ENCODE assay signal across 28 cellular contexts in genomic region chr16:50781518-50781917, GRCh38. TPM values are rescaled to one million over a fixed set of nuclear protein-coding genes. Genes with fewer than 3 reads are reported as not detected.
DNase-seq lines count a peak whose midpoint lies in the region; ATAC-seq and TF ChIP-seq lines count a peak whose summit lies in the region.
"Had no signal": no experiment of that assay in that cellular context is flagged by ENCODE, and none has a peak within 500 bp of the region (broad histone marks: within the 10 kb centered on the region; RNA-seq: fewer than 3 reads in every experiment).

No MANE protein-coding gene starts in this region.

- H3K4me1 ChIP-seq in GM23338 (ENCODE audit: insufficient read depth) (no peaks in the 10 kb centered on the region), Caco-2 (no peaks in the 10 kb centered on the region)
- H3K4me1 ChIP-seq: BE2C, breast epithelium, esophagus muscularis mucosa, foreskin keratinocyte, HAP-1, heart left ventricle, neural progenitor cell, parathyroid adenoma, upper lobe of left lung had no signal

- H3K27me3 ChIP-seq in GM23338 (ENCODE audit: insufficient read depth) (no peaks in the 10 kb centered on the region), Caco-2 (replicated peaks; ENCODE audit: control insufficient read depth, insufficient read depth, low read length) (no peaks in the 10 kb centered on the region)
- H3K27me3 ChIP-seq: BE2C, breast epithelium, esophagus muscularis mucosa, foreskin keratinocyte, heart left ventricle, neural progenitor cell, upper lobe of left lung had no signal

- no peak for DNase-seq in activated T-cell treated with anti-CD3 and anti-CD28 coated beads, Interleukin-2, amount 50 U/mL, for 72 hours
- DNase-seq in activated T-cell treated with anti-CD3 and anti-CD28 coated beads, Interleukin-2, amount 50 U/mL, for 4 hours = no peak
- DNase-seq in GM23338 (ENCODE audit: low spot score) = no peak
- DNase-seq in natural killer cell = no peak
- DNase-seq in Caco-2 = no peak
- DNase-seq in DMS53 (lab: John Stamatoyannopoulos, UW) = no peak
- no peak for DNase-seq in HUDEP-2 (lab: John Stamatoyannopoulos, UW; ENCODE audit: unreplicated experiment in 76 of 76)
- DNase-seq: amniotic stem cell; BE2C; heart left ventricle; NCI-H1694; NCI-H2171; NCI-H526; NK-92 treated with Interleukin-12 subunit alpha and Interleukin-12 subunit beta, amount 100 ng/mL, for 24 hours; PC-9; SHP77; small intestine; stimulated activated CD8-positive, alpha-beta memory T cell treated with anti-CD3 and anti-CD28 coated beads, Interleukin-4, amount 100 ng/mL, for 48 hours; substantia nigra; upper lobe of left lung had no signal

- peak overlapping the region; percentile 87 for H3K27ac Mint-ChIP-seq in activated T-cell treated with anti-CD3 and anti-CD28 coated beads, Interleukin-2, amount 50 U/mL, for 72 hours
- H3K27ac Mint-ChIP-seq in GM23338 (peak overlapping the region; percentile 84; the same call in 1 of the 2 replicates), natural killer cell (peak overlapping the region; percentile 52 to 74), Caco-2 (ENCODE audit: unreplicated experiment) (no peak overlapping the region)
- peak overlapping the region; percentile 83 for H3K27ac Mint-ChIP-seq in activated T-helper 17 cell treated with anti-CD3 and anti-CD28 coated beads, Interleukin-2, amount 50 U/mL, for 72 hours
- H3K27ac Mint-ChIP-seq: neural progenitor cell had no signal

- intact Hi-C loops in natural killer cell (cut with micrococcal nuclease) (no loop called here), Caco-2 (cut with micrococcal nuclease; ENCODE audit: unreplicated experiment) (no loop called here)

- BruUV-seq in Caco-2 (replicated peaks; lab: Mats Ljungman, UMichigan) = no TSS peak

- H4K20me1 ChIP-seq in GM23338 (replicated peaks; ENCODE audit: insufficient read depth) = no peaks in the 10 kb centered on the region

- H3K36me3 ChIP-seq in GM23338 (ENCODE audit: insufficient read depth) (no peaks in the 10 kb centered on the region; the same call in 1 of the 2 replicates), Caco-2 (ENCODE audit: control insufficient read depth, insufficient read depth, low read length) (no peaks in the 10 kb centered on the region)
- H3K36me3 ChIP-seq: BE2C, breast epithelium, HAP-1, neural progenitor cell had no signal

- H2AFZ ChIP-seq in GM23338 = no peak overlapping the region
- H2AFZ ChIP-seq: neural progenitor cell, parathyroid adenoma, PC-9 had no signal

- no peaks in the 10 kb centered on the region for H3K9me3 ChIP-seq in Caco-2
- H3K9me3 ChIP-seq: BE2C, breast epithelium, esophagus muscularis mucosa, HAP-1, heart left ventricle, upper lobe of left lung had no signal

- H3K4me3 ChIP-seq in GM23338 = no peak overlapping the region
- H3K4me3 ChIP-seq in Caco-2 (ENCODE audit: low read depth, low read length) = no peak overlapping the region
- H3K4me3 ChIP-seq: breast epithelium, coronary artery, esophagus muscularis mucosa, HAP-1, heart left ventricle, neural progenitor cell, PC-9, upper lobe of left lung had no signal

- H3K27ac ChIP-seq in GM23338 (ENCODE audit: low read depth) = no peak overlapping the region
- H3K27ac ChIP-seq: breast epithelium, coronary artery, esophagus muscularis mucosa, foreskin keratinocyte, heart left ventricle, neural progenitor cell, parathyroid adenoma, PC-9, upper lobe of left lung had no signal

- TF ChIP-seq CTCF in GM23338 (conservative IDR thresholded peaks at IDR 0.05; ENCODE audit: low read depth in 2 of 2) = no peak
- TF ChIP-seq CTCF in natural killer cell (IDR thresholded peaks at IDR 0.05) = no peak
- no peak for TF ChIP-seq CTCF in Caco-2 (IDR thresholded peaks at IDR 0.05; ENCODE audit: insufficient read depth in 1 of 2, low read depth in 1 of 2, low read length in 1 of 2, severe bottlenecking in 1 of 2, unreplicated experiment in 1 of 2)

- POLR2A ChIA-PET in Caco-2 (lab: Charles Lee) = no interaction called here

- no peak overlapping the region for H3K4me2 ChIP-seq in GM23338
- H3K4me2 ChIP-seq: neural progenitor cell, PC-9 had no signal

- H3K4me1 Mint-ChIP-seq in activated T-cell treated with anti-CD3 and anti-CD28 coated beads, Interleukin-2, amount 50 U/mL, for 72 hours (ENCODE audit: low read depth) = peaks cover 46% of the 10 kb centered on the region
- H3K4me1 Mint-ChIP-seq in activated T-cell treated with anti-CD3 and anti-CD28 coated beads, Interleukin-2, amount 50 U/mL, for 4 hours (ENCODE audit: low read depth) = peaks cover 55% of the 10 kb centered on the region
- H3K4me1 Mint-ChIP-seq in GM23338 = no peaks in the 10 kb centered on the region
- H3K4me1 Mint-ChIP-seq in activated T-helper 17 cell treated with anti-CD3 and anti-CD28 coated beads, Interleukin-2, amount 50 U/mL, for 72 hours = peaks cover 41% of the 10 kb centered on the region
- H3K4me1 Mint-ChIP-seq in natural killer cell = peaks cover 17 to 22% of the 10 kb centered on the region in 2 donors
- H3K4me1 Mint-ChIP-seq in Caco-2 (ENCODE audit: low read depth, unreplicated experiment) = peaks cover 12% of the 10 kb centered on the region
- H3K4me1 Mint-ChIP-seq: neural progenitor cell had no signal

- H3K4me3 Mint-ChIP-seq in activated T-cell treated with anti-CD3 and anti-CD28 coated beads, Interleukin-2, amount 50 U/mL, for 72 hours = peak overlapping the region in 1 of 2 donors; percentile 37
- no peak overlapping the region for H3K4me3 Mint-ChIP-seq in activated T-cell treated with anti-CD3 and anti-CD28 coated beads, Interleukin-2, amount 50 U/mL, for 4 hours
- H3K4me3 Mint-ChIP-seq in GM23338 (no peak overlapping the region), natural killer cell (peak overlapping the region; percentile 40), Caco-2 (ENCODE audit: unreplicated experiment) (no peak overlapping the region)
- H3K4me3 Mint-ChIP-seq in activated T-helper 17 cell treated with anti-CD3 and anti-CD28 coated beads, Interleukin-2, amount 50 U/mL, for 72 hours = peak overlapping the region; percentile 74
- H3K4me3 Mint-ChIP-seq: neural progenitor cell had no signal

- H3K9me2 ChIP-seq in GM23338 (ENCODE audit: insufficient read depth) = no peaks in the 10 kb centered on the region

- no peaks in the 10 kb centered on the region for H3K9me3 Mint-ChIP-seq in activated T-cell treated with anti-CD3 and anti-CD28 coated beads, Interleukin-2, amount 50 U/mL, for 72 hours
- H3K9me3 Mint-ChIP-seq in activated T-cell treated with anti-CD3 and anti-CD28 coated beads, Interleukin-2, amount 50 U/mL, for 4 hours = no peaks in the 10 kb centered on the region
- H3K9me3 Mint-ChIP-seq in GM23338 = no peaks in the 10 kb centered on the region
- H3K9me3 Mint-ChIP-seq in activated T-helper 17 cell treated with anti-CD3 and anti-CD28 coated beads, Interleukin-2, amount 50 U/mL, for 72 hours = no peaks in the 10 kb centered on the region
- no peaks in the 10 kb centered on the region for H3K9me3 Mint-ChIP-seq in natural killer cell
- H3K9me3 Mint-ChIP-seq in Caco-2 (ENCODE audit: unreplicated experiment) = no peaks in the 10 kb centered on the region
- H3K9me3 Mint-ChIP-seq: neural progenitor cell had no signal

- H3F3A ChIP-seq in GM23338 (replicated peaks; ENCODE audit: low read depth) = no peaks in the 10 kb centered on the region

- peaks cover 17 to 67% of the 10 kb centered on the region in 2 donors for H3K36me3 Mint-ChIP-seq in activated T-cell treated with anti-CD3 and anti-CD28 coated beads, Interleukin-2, amount 50 U/mL, for 72 hours (ENCODE audit: insufficient read depth in 2 of 2)
- peaks cover 57% of the 10 kb centered on the region for H3K36me3 Mint-ChIP-seq in activated T-cell treated with anti-CD3 and anti-CD28 coated beads, Interleukin-2, amount 50 U/mL, for 4 hours (ENCODE audit: insufficient read depth)
- H3K36me3 Mint-ChIP-seq in GM23338 (ENCODE audit: low read depth) (no peaks in the 10 kb centered on the region; the same call in 2 of the 3 replicates), natural killer cell (peaks cover 30% of the 10 kb centered on the region), Caco-2 (ENCODE audit: insufficient read depth, unreplicated experiment) (no peaks in the 10 kb centered on the region)
- peaks cover 95% of the 10 kb centered on the region for H3K36me3 Mint-ChIP-seq in activated T-helper 17 cell treated with anti-CD3 and anti-CD28 coated beads, Interleukin-2, amount 50 U/mL, for 72 hours (ENCODE audit: low read depth)

- H3K27me3 Mint-ChIP-seq in activated T-cell treated with anti-CD3 and anti-CD28 coated beads, Interleukin-2, amount 50 U/mL, for 72 hours (ENCODE audit: low read depth) = no peaks in the 10 kb centered on the region
- no peaks in the 10 kb centered on the region for H3K27me3 Mint-ChIP-seq in activated T-cell treated with anti-CD3 and anti-CD28 coated beads, Interleukin-2, amount 50 U/mL, for 4 hours (ENCODE audit: low read depth)
- H3K27me3 Mint-ChIP-seq in GM23338 (ENCODE audit: insufficient read depth, low read depth, poor library complexity) (peaks cover 1% of the 10 kb centered on the region), natural killer cell (ENCODE audit: low read depth in 2 of 2) (no peaks in the 10 kb centered on the region), Caco-2 (ENCODE audit: insufficient read depth, unreplicated experiment) (no peaks in the 10 kb centered on the region)
- no peaks in the 10 kb centered on the region for H3K27me3 Mint-ChIP-seq in activated T-helper 17 cell treated with anti-CD3 and anti-CD28 coated beads, Interleukin-2, amount 50 U/mL, for 72 hours

- CTCF ChIA-PET in Caco-2 (lab: Charles Lee) = interaction anchor here (0.8 kb wide), 1 partner anchor 25 kb away, joined by 5 read pairs; no protein-coding TSS in a partner anchor

- H3K79me2 ChIP-seq in GM23338 (replicated peaks; ENCODE audit: insufficient read depth) = no peaks in the 10 kb centered on the region
- H3K79me2 ChIP-seq: parathyroid adenoma had no signal

- ATAC-seq in activated T-cell treated with anti-CD3 and anti-CD28 coated beads, Interleukin-2, amount 50 U/mL, for 72 hours (replicated peaks in 1 of 2) = no peak
- no peak for ATAC-seq in activated T-cell treated with anti-CD3 and anti-CD28 coated beads, Interleukin-2, amount 50 U/mL, for 4 hours
- ATAC-seq in GM23338 = no peak
- ATAC-seq in activated T-helper 17 cell treated with anti-CD3 and anti-CD28 coated beads, Interleukin-2, amount 50 U/mL, for 72 hours (replicated peaks) = peak; percentile 28
- ATAC-seq in natural killer cell = peak in 1 of 3 donors; percentile 35
- ATAC-seq: heart left ventricle had no signal

TF ChIP-seq in GM23338, 12 proteins besides CTCF, POLR2A, EP300 and RAD21 (continues in another document):
- TF ChIP-seq CREB1 (CRISPR knock-in tag; IDR thresholded peaks at IDR 0.05; ENCODE audit: low read depth) = no peak
- no peak for TF ChIP-seq STAT1 (IDR thresholded peaks at IDR 0.05; ENCODE audit: unreplicated experiment)

RNA-seq across cellular contexts. Expression of gene CYLD, which starts 39.6 kb away (rescaled TPM):
- 100 to 1,000 TPM; 194 to 222 TPM for total RNA-seq in activated T-cell treated with anti-CD3 and anti-CD28 coated beads, Interleukin-2, amount 50 U/mL, for 72 hours
- 100 to 1,000 TPM in 1 of 3 donors, 10 to 100 TPM in 2; 84.5 to 133 (median 88.4) TPM for total RNA-seq in activated T-cell treated with anti-CD3 and anti-CD28 coated beads, Interleukin-2, amount 50 U/mL, for 4 hours
- 17.4 and 30.9 TPM in 2 replicates for total RNA-seq in GM23338 (2014; rRNA removed; shearing (Covaris generic))
- polyA plus RNA-seq in GM23338 (2016; fragmentation: Nextera tagmentation; extraction: Ambion mirVana) = 5.7 and 6.9 TPM in 2 replicates
- total RNA-seq in activated T-helper 17 cell treated with anti-CD3 and anti-CD28 coated beads, Interleukin-2, amount 50 U/mL, for 72 hours = 100 to 1,000 TPM; 112 to 130 TPM
- 100 to 1,000 TPM; 227 to 246 (median 236) TPM for total RNA-seq in natural killer cell
- 9.8 and 13.1 TPM in 2 replicates for total RNA-seq in Caco-2 (2022)

Comparison
In these comparisons a context has a peak if more than half of its experiments do, and no peak if none do; other contexts are left out.
1. H3K4me3 Mint-ChIP-seq: peak in activated T-helper 17 cell treated with anti-CD3 and anti-CD28 coated beads, Interleukin-2, amount 50 U/mL, for 72 hours (single experiment) and natural killer cell (single experiment); none in activated T-cell treated with anti-CD3 and anti-CD28 coated beads, Interleukin-2, amount 50 U/mL, for 4 hours (single experiment), GM23338 (single experiment) and Caco-2 (single experiment).